In the genomic region with DNA sequence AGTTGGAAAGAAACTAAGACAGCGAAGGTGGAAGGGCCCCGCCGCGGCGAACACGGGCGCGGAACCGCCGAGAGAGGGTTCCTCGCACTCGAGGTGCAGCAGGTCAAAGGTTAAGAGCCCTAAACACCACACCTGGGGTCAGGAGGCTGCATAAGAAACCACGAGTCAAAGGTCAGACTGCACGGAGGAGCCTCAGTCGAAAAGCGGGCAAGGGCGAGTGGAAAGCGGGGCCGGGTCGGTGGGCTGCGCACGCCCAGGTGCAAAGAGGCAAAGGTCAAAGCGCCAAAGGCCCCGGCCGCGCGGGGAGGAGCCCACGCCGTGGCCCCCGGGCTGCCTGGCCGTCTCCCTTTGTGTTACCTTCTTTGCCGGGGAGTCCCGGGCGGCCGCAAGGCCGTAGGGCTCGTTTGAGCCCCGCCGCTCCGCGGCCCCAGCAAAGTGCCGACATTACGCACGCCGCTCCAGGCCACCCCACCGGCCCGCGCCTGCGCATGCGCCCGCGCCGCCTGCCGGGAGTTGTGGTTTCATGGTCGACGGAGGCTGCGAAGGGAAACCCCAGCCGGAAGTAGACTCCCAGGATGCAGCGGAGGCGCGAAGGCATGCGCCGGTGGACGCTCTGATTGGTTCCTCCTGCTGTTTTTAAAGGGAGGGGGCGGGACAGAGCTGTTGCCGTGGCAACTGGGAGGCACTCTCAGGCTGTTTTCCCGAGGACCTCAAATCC, we compare ENCODE assay signal across 8 cellular contexts. TPM values are rescaled to one million over a fixed set of nuclear protein-coding genes. Genes with fewer than 3 reads are reported as not detected.
A peak's percentile ranks its signal among the peaks of the same experiment; 100 is the strongest.
DNase-seq lines count a peak whose midpoint lies in the region; ATAC-seq and TF ChIP-seq lines count a peak whose summit lies in the region.

A gene (minus strand): TSS at position 470 of the 718 bp plus-strand sequence. CDS start 25 bp downstream, at position 445.

- TF ChIP-seq CTCF in GM13977 (IDR thresholded peaks at IDR 0.05; ENCODE audit: extremely low read depth, insufficient read depth, missing control alignments) (no peak), heart right ventricle (IDR thresholded peaks at IDR 0.05) (peak in 6 of 9 donors; percentile 8 to 51 (median 26)), transverse colon (IDR thresholded peaks at IDR 0.05) (peak in 1 of 5 experiments; percentile 13)

- TF ChIP-seq EP300 in transverse colon (IDR thresholded peaks at IDR 0.05; ENCODE audit: low read depth), result no peak

- peaks cover 8% of the 10 kb centered on the region for H3K4me1 Mint-ChIP-seq in T-helper 1 cell treated with Interleukin-12 subunit alpha and Interleukin-12 subunit beta and Interleukin-4 antibody, amounts not matched to agents 30 μg/mL and 1 μg/mL, for 36 hours (ENCODE audit: low read depth)

- H3K4me1 ChIP-seq in heart right ventricle (peaks cover 15 to 34% (median 21%) of the 10 kb centered on the region in 9 donors), transverse colon (peaks cover 17 to 25% (median 21%) of the 10 kb centered on the region in 4 donors)

- H3K36me3 Mint-ChIP-seq in T-helper 1 cell treated with Interleukin-12 subunit alpha and Interleukin-12 subunit beta and Interleukin-4 antibody, amounts not matched to agents 30 μg/mL and 1 μg/mL, for 36 hours (ENCODE audit: low read depth), result peaks cover 11% of the 10 kb centered on the region

- DNase-seq in GM13977 (ENCODE audit: low spot score), result peak; percentile 100
- DNase-seq in NCI-H1694 treated with DMSO at 0.1 percent for 48 hours (lab: John Stamatoyannopoulos, UW), result peak; percentile 87
- peak; percentile 97 for DNase-seq in amniotic stem cell (lab: John Stamatoyannopoulos, UW)
- peak; percentile 98 for DNase-seq in heart right ventricle
- DNase-seq in pons (ENCODE audit: low spot score), result peak; percentile 98
- peak; percentile 98 for DNase-seq in transverse colon

- H3K27me3 ChIP-seq in heart right ventricle (peaks cover 0 to 1% (median 0%) of the 10 kb centered on the region in 7 donors), transverse colon (no peaks in the 10 kb centered on the region)

- 0% methylated on average over 57 to 67 of the region's 67 CpGs for WGBS in heart right ventricle, 2 donors
- 0% methylated on average over 10 to 43 of the region's 67 CpGs for WGBS in transverse colon (ENCODE audit: low coverage in 1 of 2), 2 donors

- TF ChIP-seq POLR2A in transverse colon (IDR thresholded peaks at IDR 0.05), result no peak

- in situ Hi-C loops in GM13977 (cut with MboI; ENCODE audit: low pct_unique_long_range_greater_than_20kb, low sequenced_read_pairs, unreplicated experiment) (no loop called here), transverse colon (cut with MboI; ENCODE audit: low pct_ligation_motif_present in 1 of 4, low pct_unique_long_range_greater_than_20kb in 1 of 4, low sequenced_read_pairs in 3 of 4) (no loop called here)

- H3K9me3 ChIP-seq in heart right ventricle, result no peaks in the 10 kb centered on the region
- no peaks in the 10 kb centered on the region for H3K9me3 ChIP-seq in transverse colon

- H3K36me3 ChIP-seq in heart right ventricle, result peaks cover 0 to 29% (median 0%) of the 10 kb centered on the region in 9 donors
- peaks cover 0 to 13% (median 6%) of the 10 kb centered on the region in 4 donors for H3K36me3 ChIP-seq in transverse colon

- peak within 1 kb of the TSS in 9 of 10 donors; percentile 75 to 89 (median 83) for H3K27ac ChIP-seq in heart right ventricle
- peak within 1 kb of the TSS; percentile 88 to 95 (median 90) for H3K27ac ChIP-seq in transverse colon

- H3K27me3 Mint-ChIP-seq in T-helper 1 cell treated with Interleukin-12 subunit alpha and Interleukin-12 subunit beta and Interleukin-4 antibody, amounts not matched to agents 30 μg/mL and 1 μg/mL, for 36 hours (ENCODE audit: low read depth), result peaks cover 4% of the 10 kb centered on the region

- H3K9me3 Mint-ChIP-seq in T-helper 1 cell treated with Interleukin-12 subunit alpha and Interleukin-12 subunit beta and Interleukin-4 antibody, amounts not matched to agents 30 μg/mL and 1 μg/mL, for 36 hours, result no peaks in the 10 kb centered on the region

- H3K27ac Mint-ChIP-seq in T-helper 1 cell treated with Interleukin-12 subunit alpha and Interleukin-12 subunit beta and Interleukin-4 antibody, amounts not matched to agents 30 μg/mL and 1 μg/mL, for 36 hours, result peak within 1 kb of the TSS; percentile 97

- H3K4me3 ChIP-seq in heart right ventricle, result peak within 1 kb of the TSS; percentile 82 to 99 (median 92)
- H3K4me3 ChIP-seq in transverse colon, result peak within 1 kb of the TSS; percentile 93 to 100 (median 96)

- ATAC-seq in HG02885 (IDR thresholded peaks at IDR 0.05; ENCODE audit: poor library complexity, unreplicated experiment) (peak; percentile 92), heart right ventricle (peak; percentile 92 to 98 (median 98))

- peak within 1 kb of the TSS; percentile 96 for H3K4me3 Mint-ChIP-seq in T-helper 1 cell treated with Interleukin-12 subunit alpha and Interleukin-12 subunit beta and Interleukin-4 antibody, amounts not matched to agents 30 μg/mL and 1 μg/mL, for 36 hours

- intact Hi-C loops in heart right ventricle (cut with DNase I) (loop anchor here in 2 of 10 donors (2.0 to 10.0 kb wide), 3 partner anchors 24 to 101 kb away; a partner anchor contains a TSS), transverse colon (cut with DNase I; ENCODE audit: low total_unique reads) (no loop called here)

RNA-seq across cellular contexts. Expression of the gene that starts here (rescaled TPM):
- total RNA-seq in heart right ventricle, result 10 to 100 TPM; 37.2 to 61.7 (median 45.3) TPM
- polyA plus RNA-seq in heart right ventricle, result 100 to 1,000 TPM in 1 of 2 donors, 10 to 100 TPM in 1; 43.2 to 159 TPM
- total RNA-seq in transverse colon, result 100 to 1,000 TPM in 1 of 4 donors, 10 to 100 TPM in 3; 45.9 to 114 (median 63.9) TPM

Comparison
In these comparisons a context has a peak if more than half of its experiments do, and no peak if none do; other contexts are left out.
1. Peak in every context shown above with its lines: DNase-seq, ATAC-seq, H3K4me3 ChIP-seq and H3K27ac ChIP-seq.